Comparison of ENCODE assay signal across 9 cellular contexts in genomic region chr9:131421691-131422090, GRCh38. TPM values are rescaled to one million over a fixed set of nuclear protein-coding genes. Genes with fewer than 3 reads are reported as not detected.
DNase-seq lines count a peak whose midpoint lies in the region; ATAC-seq, FAIRE-seq and TF ChIP-seq lines count a peak whose summit lies in the region.
"Had no signal": no experiment of that assay in that cellular context is flagged by ENCODE, and none has a peak within 500 bp of the region (broad histone marks: within the 10 kb centered on the region; RNA-seq: fewer than 3 reads in every experiment).

No MANE protein-coding gene starts in this region.

- H3K4me2 ChIP-seq in astrocyte (ENCODE audit: low read length) = peak overlapping the region; percentile 28

- peaks cover 100% of the 10 kb centered on the region for H3K79me2 ChIP-seq in astrocyte (ENCODE audit: insufficient read depth, low read length)

- H3K27me3 ChIP-seq in astrocyte (ENCODE audit: insufficient read depth, low read length) = no peaks in the 10 kb centered on the region

- H3K4me1 Mint-ChIP-seq in activated CD8-positive, alpha-beta T cell treated with anti-CD3 and anti-CD28 coated beads for 36 hours (ENCODE audit: low read depth) = peaks cover 76% of the 10 kb centered on the region
- peaks cover 70% of the 10 kb centered on the region for H3K4me1 Mint-ChIP-seq in activated CD8-positive, alpha-beta T cell treated with anti-CD3 and anti-CD28 coated beads, Interleukin-2, amount 10 ng/mL, durations not matched to agents 7 days and 5 days (ENCODE audit: low read depth)
- peaks cover 64% of the 10 kb centered on the region for H3K4me1 Mint-ChIP-seq in astrocyte (ENCODE audit: low read depth, unreplicated experiment)
- H3K4me1 Mint-ChIP-seq in stimulated activated memory B cell treated with anti-CD40 and anti-IgM and Interleukin-4, amounts not matched to agents 10 μg/mL and 1 μg/mL and 100 μg/mL, for 72 hours = peaks cover 87% of the 10 kb centered on the region

- no peaks in the 10 kb centered on the region for H3K27me3 Mint-ChIP-seq in activated CD8-positive, alpha-beta T cell treated with anti-CD3 and anti-CD28 coated beads for 36 hours
- H3K27me3 Mint-ChIP-seq in activated CD8-positive, alpha-beta T cell treated with anti-CD3 and anti-CD28 coated beads, Interleukin-2, amount 10 ng/mL, durations not matched to agents 7 days and 5 days (ENCODE audit: low read depth) = no peaks in the 10 kb centered on the region
- H3K27me3 Mint-ChIP-seq in astrocyte (ENCODE audit: low read depth, unreplicated experiment) = no peaks in the 10 kb centered on the region
- H3K27me3 Mint-ChIP-seq in stimulated activated memory B cell treated with anti-CD40 and anti-IgM and Interleukin-4, amounts not matched to agents 10 μg/mL and 1 μg/mL and 100 μg/mL, for 72 hours = no peaks in the 10 kb centered on the region

- DNase-seq in activated CD8-positive, alpha-beta T cell treated with anti-CD3 and anti-CD28 coated beads for 36 hours = no peak
- no peak for DNase-seq in activated CD8-positive, alpha-beta T cell treated with anti-CD3 and anti-CD28 coated beads, Interleukin-2, amount 10 ng/mL, durations not matched to agents 7 days and 5 days
- DNase-seq in astrocyte (ENCODE audit: low read depth) (no peak), medulla oblongata (ENCODE audit: extremely low spot score) (peak; percentile 16), NCI-H345 treated with DMSO at 0.1 percent for 48 hours (lab: John Stamatoyannopoulos, UW; ENCODE audit: unreplicated experiment) (no peak), HuH-7 (ENCODE audit: low spot score) (no peak)
- DNase-seq in stimulated activated naive CD4-positive, alpha-beta T cell (lab: John Stamatoyannopoulos, UW) = no peak
- DNase-seq: NCI-H526 had no signal

- intact Hi-C loops in activated CD8-positive, alpha-beta T cell treated with anti-CD3 and anti-CD28 coated beads for 36 hours (cut with micrococcal nuclease) = no loop called here

- peaks cover 53% of the 10 kb centered on the region for H3K4me1 ChIP-seq in astrocyte (ENCODE audit: insufficient read depth, low read length)

- peaks cover 26% of the 10 kb centered on the region for H3K36me3 Mint-ChIP-seq in activated CD8-positive, alpha-beta T cell treated with anti-CD3 and anti-CD28 coated beads for 36 hours (ENCODE audit: low read depth)
- peaks cover 59% of the 10 kb centered on the region for H3K36me3 Mint-ChIP-seq in activated CD8-positive, alpha-beta T cell treated with anti-CD3 and anti-CD28 coated beads, Interleukin-2, amount 10 ng/mL, durations not matched to agents 7 days and 5 days (ENCODE audit: low read depth)
- H3K36me3 Mint-ChIP-seq in astrocyte (ENCODE audit: low read depth, unreplicated experiment) = peaks cover 6% of the 10 kb centered on the region
- peaks cover 26% of the 10 kb centered on the region for H3K36me3 Mint-ChIP-seq in stimulated activated memory B cell treated with anti-CD40 and anti-IgM and Interleukin-4, amounts not matched to agents 10 μg/mL and 1 μg/mL and 100 μg/mL, for 72 hours

- H3K9ac ChIP-seq in astrocyte (ENCODE audit: low read length) = peak overlapping the region; percentile 26

- H3K27ac ChIP-seq in astrocyte (ENCODE audit: low read depth, low read length) = peak overlapping the region; percentile 17

- peaks cover 99% of the 10 kb centered on the region for H4K20me1 ChIP-seq in astrocyte (ENCODE audit: insufficient read depth, low read length)

- FAIRE-seq in astrocyte (lab: Jason Lieb, UNC) = no peak

- TF ChIP-seq CTCF in activated CD8-positive, alpha-beta T cell treated with anti-CD3 and anti-CD28 coated beads for 36 hours (IDR thresholded peaks at IDR 0.05) = no peak
- TF ChIP-seq CTCF in astrocyte (IDR thresholded peaks at IDR 0.05; ENCODE audit: insufficient read depth, low read depth, low read length) = no peak

- no peak overlapping the region for H3K4me3 Mint-ChIP-seq in activated CD8-positive, alpha-beta T cell treated with anti-CD3 and anti-CD28 coated beads for 36 hours
- H3K4me3 Mint-ChIP-seq in activated CD8-positive, alpha-beta T cell treated with anti-CD3 and anti-CD28 coated beads, Interleukin-2, amount 10 ng/mL, durations not matched to agents 7 days and 5 days = no peak overlapping the region
- H3K4me3 Mint-ChIP-seq in astrocyte (ENCODE audit: unreplicated experiment) = no peak overlapping the region
- no peak overlapping the region for H3K4me3 Mint-ChIP-seq in stimulated activated memory B cell treated with anti-CD40 and anti-IgM and Interleukin-4, amounts not matched to agents 10 μg/mL and 1 μg/mL and 100 μg/mL, for 72 hours

- ATAC-seq in activated CD8-positive, alpha-beta T cell treated with anti-CD3 and anti-CD28 coated beads for 36 hours = no peak
- ATAC-seq in activated CD8-positive, alpha-beta T cell treated with anti-CD3 and anti-CD28 coated beads, Interleukin-2, amount 10 ng/mL, durations not matched to agents 7 days and 5 days = no peak
- no peak for ATAC-seq in stimulated activated memory B cell treated with anti-CD40 and anti-IgM and Interleukin-4, amounts not matched to agents 10 μg/mL and 1 μg/mL and 100 μg/mL, for 72 hours

- CTCF ChIA-PET in activated CD8-positive, alpha-beta T cell treated with anti-CD3 and anti-CD28 coated beads for 36 hours (lab: Charles Lee) = interaction anchor here (0.7 to 1.2 kb wide), 2 partner anchors 17 to 29 kb away, joined by 3 read pairs; no protein-coding TSS in a partner anchor
- CTCF ChIA-PET in activated CD8-positive, alpha-beta T cell treated with anti-CD3 and anti-CD28 coated beads, Interleukin-2, amount 10 ng/mL, durations not matched to agents 7 days and 5 days (lab: Charles Lee) = interaction anchor here (0.7 to 1.3 kb wide), 2 partner anchors 49 to 56 kb away, joined by 3 read pairs; no protein-coding TSS in a partner anchor

- H3K36me3 ChIP-seq in astrocyte (ENCODE audit: insufficient read depth, low read length) = no peaks in the 10 kb centered on the region

- H3K9me3 ChIP-seq in astrocyte (ENCODE audit: insufficient read depth, low read depth, low read length) = no peaks in the 10 kb centered on the region

- H3K27ac Mint-ChIP-seq in activated CD8-positive, alpha-beta T cell treated with anti-CD3 and anti-CD28 coated beads for 36 hours = peak overlapping the region; percentile 60
- no peak overlapping the region for H3K27ac Mint-ChIP-seq in activated CD8-positive, alpha-beta T cell treated with anti-CD3 and anti-CD28 coated beads, Interleukin-2, amount 10 ng/mL, durations not matched to agents 7 days and 5 days
- no peak overlapping the region for H3K27ac Mint-ChIP-seq in astrocyte (ENCODE audit: unreplicated experiment)
- peak overlapping the region; percentile 88 for H3K27ac Mint-ChIP-seq in stimulated activated memory B cell treated with anti-CD40 and anti-IgM and Interleukin-4, amounts not matched to agents 10 μg/mL and 1 μg/mL and 100 μg/mL, for 72 hours

- H3K9me3 Mint-ChIP-seq in activated CD8-positive, alpha-beta T cell treated with anti-CD3 and anti-CD28 coated beads for 36 hours = no peaks in the 10 kb centered on the region
- H3K9me3 Mint-ChIP-seq in activated CD8-positive, alpha-beta T cell treated with anti-CD3 and anti-CD28 coated beads, Interleukin-2, amount 10 ng/mL, durations not matched to agents 7 days and 5 days (ENCODE audit: insufficient read depth) = no peaks in the 10 kb centered on the region
- no peaks in the 10 kb centered on the region for H3K9me3 Mint-ChIP-seq in astrocyte (ENCODE audit: unreplicated experiment)
- no peaks in the 10 kb centered on the region for H3K9me3 Mint-ChIP-seq in stimulated activated memory B cell treated with anti-CD40 and anti-IgM and Interleukin-4, amounts not matched to agents 10 μg/mL and 1 μg/mL and 100 μg/mL, for 72 hours

- H3K4me3 ChIP-seq in astrocyte (ENCODE audit: insufficient read depth, low read depth, low read length) = no peak overlapping the region

- H2AFZ ChIP-seq in astrocyte (ENCODE audit: low read depth, low read length) = no peak overlapping the region

- POLR2A ChIA-PET in activated CD8-positive, alpha-beta T cell treated with anti-CD3 and anti-CD28 coated beads for 36 hours (lab: Charles Lee) = interaction anchor here (0.6 kb wide), 1 partner anchor 11 kb away, joined by 3 read pairs; no protein-coding TSS in a partner anchor
- POLR2A ChIA-PET in activated CD8-positive, alpha-beta T cell treated with anti-CD3 and anti-CD28 coated beads, Interleukin-2, amount 10 ng/mL, durations not matched to agents 7 days and 5 days (lab: Charles Lee) = interaction anchor here (1.3 kb wide), 1 partner anchor 24 kb away, joined by 3 read pairs; no protein-coding TSS in a partner anchor

RNA-seq across cellular contexts. Expression of gene PRRC2B, which starts 27.8 kb away (rescaled TPM):
- 100 to 1,000 TPM; 134 to 141 TPM for total RNA-seq in activated CD8-positive, alpha-beta T cell treated with anti-CD3 and anti-CD28 coated beads for 36 hours
- total RNA-seq in activated CD8-positive, alpha-beta T cell treated with anti-CD3 and anti-CD28 coated beads, Interleukin-2, amount 10 ng/mL, durations not matched to agents 7 days and 5 days = 100 to 1,000 TPM; 215 to 216 TPM
- total RNA-seq in astrocyte = 260 and 292 TPM in 2 replicates

Comparison
In these comparisons a context has a peak if more than half of its experiments do, and no peak if none do; other contexts are left out.
1. H3K27ac Mint-ChIP-seq: peak in activated CD8-positive, alpha-beta T cell treated with anti-CD3 and anti-CD28 coated beads for 36 hours (single experiment) and stimulated activated memory B cell treated with anti-CD40 and anti-IgM and Interleukin-4, amounts not matched to agents 10 μg/mL and 1 μg/mL and 100 μg/mL, for 72 hours (single experiment); none in activated CD8-positive, alpha-beta T cell treated with anti-CD3 and anti-CD28 coated beads, Interleukin-2, amount 10 ng/mL, durations not matched to agents 7 days and 5 days (single experiment) and astrocyte (single experiment).